ENCODE assay signal across 8 cellular contexts in the genomic region with DNA sequence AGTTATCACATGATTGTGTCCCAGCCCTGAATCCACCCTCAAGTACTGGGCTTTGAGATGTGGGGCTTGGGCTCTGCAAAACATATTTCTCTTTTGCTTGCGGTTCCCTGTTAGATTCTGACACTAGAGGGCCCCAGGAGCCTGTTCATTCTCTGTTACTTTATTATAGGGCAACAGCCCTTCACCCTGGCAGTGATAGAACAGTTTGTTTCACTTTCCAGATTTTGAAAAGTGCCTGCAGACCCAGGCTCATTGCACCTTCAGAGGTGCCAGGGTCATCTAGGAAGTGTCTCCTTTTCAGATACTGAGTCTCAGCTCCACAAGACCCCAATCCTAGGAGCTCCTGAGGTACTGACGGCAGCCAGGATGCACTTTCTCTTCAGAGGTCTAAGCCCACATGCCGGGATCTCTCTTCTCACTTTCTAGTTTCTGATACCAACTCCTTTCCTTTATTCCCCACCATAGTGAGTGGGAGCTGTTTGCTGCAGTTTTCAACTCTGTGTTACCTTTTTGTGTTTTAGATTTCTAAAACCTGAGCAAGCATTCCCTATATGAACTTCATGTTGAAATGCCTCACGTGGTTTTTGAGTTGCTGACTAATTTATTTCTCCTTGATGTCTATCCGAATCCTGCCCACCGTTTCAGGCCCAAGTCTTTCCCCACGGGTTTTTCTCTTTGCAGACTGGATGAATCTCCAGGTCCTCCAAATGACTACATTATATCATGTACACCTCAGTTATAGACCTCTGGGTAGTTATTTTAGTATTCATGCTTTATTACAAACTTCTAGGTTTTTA. TPM values are rescaled to one million over a fixed set of nuclear protein-coding genes. Genes with fewer than 3 reads are reported as not detected.
DNase-seq lines count a peak whose midpoint lies in the region; ATAC-seq and TF ChIP-seq lines count a peak whose summit lies in the region.

No MANE protein-coding gene starts in this region.

- H3K9me3 Mint-ChIP-seq in activated naive CD4-positive, alpha-beta T cell treated with anti-CD3 and anti-CD28 coated beads for 36 hours, result no peaks in the 10 kb centered on the region

- peak overlapping the region; percentile 52 for H3K4me3 Mint-ChIP-seq in activated naive CD4-positive, alpha-beta T cell treated with anti-CD3 and anti-CD28 coated beads for 36 hours

- H3K9me3 ChIP-seq in prostate gland, result no peaks in the 10 kb centered on the region

- 53% methylated on average over 7 of the region's 7 CpGs for WGBS in prostate gland

- H3K36me3 ChIP-seq in prostate gland, result no peaks in the 10 kb centered on the region

- TF ChIP-seq CTCF in LNCaP clone FGC (IDR thresholded peaks at IDR 0.05; ENCODE audit: control insufficient read depth, extremely low read depth, insufficient read depth) (peak; percentile 80), prostate gland (IDR thresholded peaks at IDR 0.05) (peak; percentile 15 to 68 (median 50))

- no peaks in the 10 kb centered on the region for H3K4me1 ChIP-seq in prostate gland (replicated peaks)

- DNase-seq in Caki2 (ENCODE audit: low read depth) (peak; percentile 67), LNCaP clone FGC (ENCODE audit: low read depth) (no peak), SHP77 (lab: John Stamatoyannopoulos, UW) (peak; percentile 77 to 83), globus pallidus (ENCODE audit: low spot score) (peak; percentile 60), prostate gland (ENCODE audit: low spot score) (peak; percentile 55), cerebellum (ENCODE audit: low spot score) (no peak)
- DNase-seq in activated naive CD4-positive, alpha-beta T cell treated with anti-CD3 and anti-CD28 coated beads for 36 hours, result peak; percentile 79

- H3K27ac ChIP-seq in prostate gland, result no peak overlapping the region

- no peaks in the 10 kb centered on the region for H3K36me3 Mint-ChIP-seq in activated naive CD4-positive, alpha-beta T cell treated with anti-CD3 and anti-CD28 coated beads for 36 hours (ENCODE audit: low read depth)

- H3K4me1 Mint-ChIP-seq in activated naive CD4-positive, alpha-beta T cell treated with anti-CD3 and anti-CD28 coated beads for 36 hours (ENCODE audit: low read depth), result peaks cover 15% of the 10 kb centered on the region

- H3K4me3 ChIP-seq in LNCaP clone FGC (ENCODE audit: low read depth, low read length) (no peak overlapping the region), prostate gland (no peak overlapping the region)

- ATAC-seq in GM19463 (IDR thresholded peaks at IDR 0.05; ENCODE audit: unreplicated experiment), result peak; percentile 71

- in situ Hi-C loops in Caki2 (cut with HindIII; ENCODE audit: low pct_unique_long_range_greater_than_20kb, low sequenced_read_pairs), result no loop called here

- H3K27ac Mint-ChIP-seq in activated naive CD4-positive, alpha-beta T cell treated with anti-CD3 and anti-CD28 coated beads for 36 hours, result no peak overlapping the region

- peaks cover 1% of the 10 kb centered on the region for H3K27me3 Mint-ChIP-seq in activated naive CD4-positive, alpha-beta T cell treated with anti-CD3 and anti-CD28 coated beads for 36 hours (ENCODE audit: low read depth)

- no peaks in the 10 kb centered on the region for H3K27me3 ChIP-seq in prostate gland (replicated peaks; ENCODE audit: insufficient read depth)

- intact Hi-C loops in activated naive CD4-positive, alpha-beta T cell treated with anti-CD3 and anti-CD28 coated beads for 36 hours (cut with micrococcal nuclease), result loop anchor here (1.0 to 10.0 kb wide), 5 partner anchors 472 to 1189 kb away; no protein-coding TSS in a partner anchor
- intact Hi-C loops in prostate gland (cut with DNase I), result loop anchor here (5.0 kb wide), 1 partner anchor 470 kb away; no protein-coding TSS in a partner anchor

- CTCF ChIA-PET in activated naive CD4-positive, alpha-beta T cell treated with anti-CD3 and anti-CD28 coated beads for 36 hours (lab: Charles Lee), result interaction anchor here (1.1 to 1.3 kb wide), 3 partner anchors 10 to 519 kb away, joined by 3 to 5 read pairs (median 3); no protein-coding TSS in a partner anchor

- TF ChIP-seq POLR2A in prostate gland (IDR thresholded peaks at IDR 0.05), result no peak

RNA-seq across cellular contexts. Expression of a gene that starts 10.9 kb away (rescaled TPM):
- 24.0 and 36.6 TPM in 2 replicates for total RNA-seq in Caki2 (2014; rRNA removed; shearing (Covaris generic); ENCODE audit: low replicate concordance)
- 10 to 100 TPM; 17.3 to 18.4 TPM for total RNA-seq in activated naive CD4-positive, alpha-beta T cell treated with anti-CD3 and anti-CD28 coated beads for 36 hours
- 10 to 100 TPM; 15.7 to 19.7 TPM for total RNA-seq in prostate gland
- total RNA-seq in cerebellum, result 7.6 TPM

RNA-seq across cellular contexts. Expression of a gene that starts 51.9 kb away (rescaled TPM):
- 15.4 and 21.5 TPM in 2 replicates for total RNA-seq in Caki2 (2014; rRNA removed; shearing (Covaris generic); ENCODE audit: low replicate concordance)
- 1 to 10 TPM; 8.8 to 9.6 TPM for total RNA-seq in activated naive CD4-positive, alpha-beta T cell treated with anti-CD3 and anti-CD28 coated beads for 36 hours
- total RNA-seq in prostate gland (10 to 100 TPM; 25.2 to 31.7 TPM), cerebellum (31.5 TPM)

Comparison
In these comparisons a context has a peak if more than half of its experiments do, and no peak if none do; other contexts are left out.
1. DNase-seq: peak in Caki2 (single experiment), SHP77 (2 of 2), activated naive CD4-positive, alpha-beta T cell treated with anti-CD3 and anti-CD28 coated beads for 36 hours (single experiment), globus pallidus (single experiment) and prostate gland (single experiment); none in LNCaP clone FGC (single experiment) and cerebellum (single experiment).